9 cellular contexts compared by ENCODE assay signal in the genomic region with DNA sequence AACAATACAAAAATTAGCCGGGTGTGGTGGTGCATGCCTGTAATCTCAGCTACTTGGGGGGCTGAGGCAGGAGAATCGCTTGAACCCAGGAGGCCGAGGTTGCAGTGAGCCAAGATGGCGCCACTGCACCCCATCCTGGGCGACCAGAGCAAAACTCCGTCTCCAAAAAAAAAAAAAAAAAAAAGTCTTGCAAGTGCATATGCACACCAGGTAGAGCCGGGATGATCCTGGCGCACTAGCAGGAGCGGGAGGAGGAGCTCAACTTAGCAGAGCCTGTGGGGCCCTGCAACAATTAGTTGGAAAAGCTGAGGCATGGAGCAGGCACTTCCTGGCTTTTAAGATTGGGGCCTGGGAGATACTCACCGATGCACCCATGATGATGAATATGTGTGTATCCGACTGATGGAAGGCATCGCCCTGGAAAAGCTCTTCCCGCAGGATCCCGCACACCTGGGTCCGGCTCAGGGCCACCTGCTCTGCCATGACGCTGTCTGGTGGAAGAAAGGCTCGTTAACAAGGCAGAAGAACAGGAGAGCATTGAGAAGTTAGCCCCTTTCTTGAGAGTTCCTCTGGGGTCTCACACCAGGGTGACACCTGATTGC. TPM values are rescaled to one million over a fixed set of nuclear protein-coding genes. Genes with fewer than 3 reads are reported as not detected.
DNase-seq lines count a peak whose midpoint lies in the region; ATAC-seq and TF ChIP-seq lines count a peak whose summit lies in the region.
"Had no signal": no experiment of that assay in that cellular context is flagged by ENCODE, and none has a peak within 500 bp of the region (broad histone marks: within the 10 kb centered on the region; RNA-seq: fewer than 3 reads in every experiment).

No MANE protein-coding gene starts in this region.

- peak overlapping the region; percentile 86 for H3K4me2 ChIP-seq in hepatocyte

- TF ChIP-seq EP300 in sigmoid colon (IDR thresholded peaks at IDR 0.05): no peak

- no peak overlapping the region for H3K27ac ChIP-seq in hepatocyte
- no peak overlapping the region for H3K27ac ChIP-seq in sigmoid colon

- H3K36me3 Mint-ChIP-seq in stimulated activated effector memory CD8-positive, alpha-beta T cell treated with anti-CD3 and anti-CD28 coated beads, Interleukin-12 subunit alpha, Interleukin-12 subunit beta, amount 100 ng/mL, for 72 hours: peaks cover 72% of the 10 kb centered on the region

- H3K36me3 ChIP-seq in hepatocyte (replicated peaks; ENCODE audit: insufficient read depth, low read depth) (no peaks in the 10 kb centered on the region), sigmoid colon (no peaks in the 10 kb centered on the region)

- TF ChIP-seq POLR2A in sigmoid colon (IDR thresholded peaks at IDR 0.05): no peak

- H3K4me3 ChIP-seq in WI38 (ENCODE audit: low read depth, low read length) (peak overlapping the region; percentile 78), hepatocyte (no peak overlapping the region), sigmoid colon (peak overlapping the region in 1 of 4 donors; percentile 64)

- H3K4me1 ChIP-seq in hepatocyte (ENCODE audit: insufficient read depth): peaks cover 13% of the 10 kb centered on the region
- peaks cover 0 to 29% (median 21%) of the 10 kb centered on the region in 4 donors for H3K4me1 ChIP-seq in sigmoid colon

- H3K4me1 Mint-ChIP-seq in stimulated activated effector memory CD8-positive, alpha-beta T cell treated with anti-CD3 and anti-CD28 coated beads, Interleukin-12 subunit alpha, Interleukin-12 subunit beta, amount 100 ng/mL, for 72 hours: peaks cover 46% of the 10 kb centered on the region

- ATAC-seq in stimulated activated effector memory CD8-positive, alpha-beta T cell treated with anti-CD3 and anti-CD28 coated beads, Interleukin-12 subunit alpha, Interleukin-12 subunit beta, amount 100 ng/mL, for 72 hours: no peak
- ATAC-seq in GM21447 (IDR thresholded peaks at IDR 0.05; ENCODE audit: unreplicated experiment) (no peak), HG03442 (IDR thresholded peaks at IDR 0.05; ENCODE audit: unreplicated experiment) (no peak)

- intact Hi-C loops in sigmoid colon (cut with DNase I): no loop called here

- H3K9me3 ChIP-seq in hepatocyte (ENCODE audit: low read depth) (no peaks in the 10 kb centered on the region), sigmoid colon (no peaks in the 10 kb centered on the region)

- no peak overlapping the region for H2AFZ ChIP-seq in hepatocyte

- peak overlapping the region; percentile 99 for H3K4me3 Mint-ChIP-seq in stimulated activated effector memory CD8-positive, alpha-beta T cell treated with anti-CD3 and anti-CD28 coated beads, Interleukin-12 subunit alpha, Interleukin-12 subunit beta, amount 100 ng/mL, for 72 hours

- no peak for TF ChIP-seq CTCF in WI38 (IDR thresholded peaks at IDR 0.05; ENCODE audit: low read depth, low read length)
- no peak for TF ChIP-seq CTCF in hepatocyte (IDR thresholded peaks at IDR 0.05; ENCODE audit: poor library complexity)
- TF ChIP-seq CTCF in sigmoid colon (IDR thresholded peaks at IDR 0.05): no peak

- no peaks in the 10 kb centered on the region for H3K9me2 ChIP-seq in hepatocyte (replicated peaks; ENCODE audit: insufficient read depth)

- H3K27ac Mint-ChIP-seq in stimulated activated effector memory CD8-positive, alpha-beta T cell treated with anti-CD3 and anti-CD28 coated beads, Interleukin-12 subunit alpha, Interleukin-12 subunit beta, amount 100 ng/mL, for 72 hours: peak overlapping the region; percentile 26

- DNase-seq in NCI-H82 (lab: John Stamatoyannopoulos, UW): peak; percentile 34
- no peak for DNase-seq in NCI-H82 treated with DMSO at 0.1 percent for 48 hours (lab: John Stamatoyannopoulos, UW; ENCODE audit: unreplicated experiment)
- no peak for DNase-seq in hepatocyte (ENCODE audit: low spot score)
- DNase-seq in stimulated activated effector memory CD8-positive, alpha-beta T cell treated with anti-CD3 and anti-CD28 coated beads, Interleukin-12 subunit alpha, Interleukin-12 subunit beta, amount 100 ng/mL, for 72 hours (ENCODE audit: low spot score in 2 of 2): no peak
- DNase-seq in sigmoid colon: no peak

- no peaks in the 10 kb centered on the region for H3K9me3 Mint-ChIP-seq in stimulated activated effector memory CD8-positive, alpha-beta T cell treated with anti-CD3 and anti-CD28 coated beads, Interleukin-12 subunit alpha, Interleukin-12 subunit beta, amount 100 ng/mL, for 72 hours

- H3K79me2 ChIP-seq in hepatocyte: peaks cover 28% of the 10 kb centered on the region

- 90% methylated on average over 13 of the region's 17 CpGs for WGBS in hepatocyte (ENCODE audit: low lambda C conversion rate, missing lambda C conversion rate)
- WGBS in sigmoid colon, 2 donors: 95 to 96% methylated on average over 17 of the region's 17 CpGs

- H4K20me1 ChIP-seq in hepatocyte (ENCODE audit: insufficient read depth, poor library complexity, severe bottlenecking): no peaks in the 10 kb centered on the region

- no peaks in the 10 kb centered on the region for H3K27me3 ChIP-seq in hepatocyte
- no peaks in the 10 kb centered on the region for H3K27me3 ChIP-seq in sigmoid colon

RNA-seq across cellular contexts. Expression of a gene that starts 0.9 kb away (rescaled TPM):
- total RNA-seq in hepatocyte: 24.8 and 26.2 TPM in 2 replicates
- 9.8 and 12.8 TPM in 2 replicates for polyA plus RNA-seq in hepatocyte
- 10 to 100 TPM; 15.0 to 32.1 (median 19.8) TPM for total RNA-seq in sigmoid colon
- 10 to 100 TPM in 2 of 3 donors, 1 to 10 TPM in 1; 9.0 to 34.6 (median 17.8) TPM for polyA plus RNA-seq in sigmoid colon

RNA-seq across cellular contexts. Expression of a gene that starts 1.6 kb away (rescaled TPM):
- total RNA-seq in hepatocyte (19.7 and 21.4 TPM in 2 replicates), sigmoid colon (10 to 100 TPM in 3 of 4 donors, 1 to 10 TPM in 1; 9.2 to 27.4 (median 13.3) TPM)
- polyA plus RNA-seq in hepatocyte (30.7 and 32.9 TPM in 2 replicates), sigmoid colon (10 to 100 TPM; 13.2 to 28.9 (median 17.8) TPM)

RNA-seq across cellular contexts. Expression of a gene that starts 29.7 kb away (rescaled TPM):
- total RNA-seq in hepatocyte (33.8 and 41.1 TPM in 2 replicates), sigmoid colon (10 to 100 TPM; 30.7 to 49.0 (median 40.6) TPM)
- polyA plus RNA-seq in hepatocyte (68.0 and 70.9 TPM in 2 replicates), sigmoid colon (10 to 100 TPM; 49.7 to 64.9 (median 57.1) TPM)

RNA-seq across cellular contexts. Expression of a gene that starts 39.2 kb away (rescaled TPM):
- total RNA-seq in hepatocyte (not detected in 2 replicates), sigmoid colon (under 1 TPM in 1 of 4 donors, not detected in 3; 0.54 TPM)
- polyA plus RNA-seq in hepatocyte (not detected in 2 replicates), sigmoid colon (not detected)
- total RNA-seq: frontal cortex had no signal

RNA-seq across cellular contexts. Expression of a gene that starts 55.3 kb away (rescaled TPM):
- total RNA-seq in hepatocyte (28.8 and 29.3 TPM in 2 replicates), sigmoid colon (10 to 100 TPM; 17.5 to 28.8 (median 20.7) TPM)
- polyA plus RNA-seq in hepatocyte (48.3 and 59.8 TPM in 2 replicates), sigmoid colon (10 to 100 TPM; 12.9 to 22.6 (median 18.0) TPM)
